In genomic region chr4:2261853-2262144, GRCh38 we compare ENCODE assay signal across 8 cellular contexts. TPM values are rescaled to one million over a fixed set of nuclear protein-coding genes. Genes with fewer than 3 reads are reported as not detected.
DNase-seq lines count a peak whose midpoint lies in the region; ATAC-seq and TF ChIP-seq lines count a peak whose summit lies in the region.

Gene MXD4, minus strand, starts transcription at chr4:2262109. Its CDS starts 129 bp downstream, at chr4:2261980.

- WGBS in SK-N-SH (ENCODE audit: low lambda C conversion rate): no CpG with 5 or more reads among the region's 46 CpGs

- no peak for TF ChIP-seq CTCF in SK-N-SH (IDR thresholded peaks at IDR 0.05)
- TF ChIP-seq CTCF in Peyer's patch (IDR thresholded peaks at IDR 0.05): no peak
- TF ChIP-seq CTCF in neural crest cell (conservative IDR thresholded peaks at IDR 0.05): no peak

- H3K27me3 ChIP-seq in SK-N-SH (ENCODE audit: insufficient read depth): no peaks in the 10 kb centered on the region
- no peaks in the 10 kb centered on the region for H3K27me3 ChIP-seq in Peyer's patch

- H3K79me2 ChIP-seq in SK-N-SH (ENCODE audit: insufficient read depth): peaks cover 36% of the 10 kb centered on the region

- no peak for TF ChIP-seq RAD21 in SK-N-SH (IDR thresholded peaks at IDR 0.05; ENCODE audit: low read length)

- peak within 1 kb of the TSS; percentile 74; the same call in 1 of the 2 replicates for H2AFZ ChIP-seq in SK-N-SH (ENCODE audit: low read depth)

- no peak for DNase-seq in SK-N-SH
- DNase-seq in Peyer's patch: no peak
- no peak for DNase-seq in neural crest cell (ENCODE audit: low read depth, low spot score)
- DNase-seq in epidermal melanocyte (ENCODE audit: insufficient read length, low spot score): no peak

- TF ChIP-seq POLR2A in Peyer's patch (IDR thresholded peaks at IDR 0.05): peak in 1 of 2 donors; percentile 73

- no peaks in the 10 kb centered on the region for H3K27me3 Mint-ChIP-seq in neural crest cell (ENCODE audit: low read depth)

- H3K9me3 Mint-ChIP-seq in neural crest cell: no peaks in the 10 kb centered on the region

- peak within 1 kb of the TSS; percentile 50 for H3K27ac Mint-ChIP-seq in neural crest cell (ENCODE audit: unreplicated experiment)

- peaks cover 0 to 25% of the 10 kb centered on the region in 2 experiments for H3K36me3 ChIP-seq in SK-N-SH (replicated peaks in 1 of 2; ENCODE audit: control insufficient read depth in 1 of 2, insufficient read depth in 2 of 2, low read length in 1 of 2)
- H3K36me3 ChIP-seq in Peyer's patch: peaks cover 0 to 13% (median 0%) of the 10 kb centered on the region in 3 donors

- H3K4me2 ChIP-seq in SK-N-SH: peak within 1 kb of the TSS; percentile 96

- TF ChIP-seq EP300 in SK-N-SH (IDR thresholded peaks at IDR 0.05; ENCODE audit: borderline replicate concordance in 1 of 2, low read depth in 1 of 2, low read length in 1 of 2): no peak

- peaks cover 38% of the 10 kb centered on the region for H4K20me1 ChIP-seq in SK-N-SH (ENCODE audit: insufficient read depth)

- no peaks in the 10 kb centered on the region for H3K9me2 ChIP-seq in SK-N-SH

- CTCF ChIA-PET in SK-N-SH (lab: Yijun Ruan, JAX): interaction anchor here (0.7 to 1.0 kb wide), 2 partner anchors 152 to 153 kb away, joined by 3 read pairs; no protein-coding TSS in a partner anchor

- POLR2A ChIA-PET in SK-N-SH (lab: Yijun Ruan, JAX): interaction anchor here (0.7 to 1.0 kb wide), 4 partner anchors 23 to 625 kb away, joined by 3 read pairs; no protein-coding TSS in a partner anchor

- peak within 1 kb of the TSS; percentile 83 for H3K9ac ChIP-seq in SK-N-SH

- H3K4me1 ChIP-seq in SK-N-SH (ENCODE audit: control insufficient read depth in 1 of 2, insufficient read depth in 2 of 2, low read depth in 1 of 2, low read length in 1 of 2): peaks cover 5 to 66% of the 10 kb centered on the region in 2 experiments; a peak in 2 of 4 replicates
- peaks cover 0 to 55% (median 19%) of the 10 kb centered on the region in 4 donors for H3K4me1 ChIP-seq in Peyer's patch

- no peaks in the 10 kb centered on the region for H3K9me3 ChIP-seq in SK-N-SH
- H3K9me3 ChIP-seq in Peyer's patch: no peaks in the 10 kb centered on the region

- ATAC-seq in SK-N-SH treated with all-trans-retinoic acid at 6 μM for 48 hours: no peak
- no peak for ATAC-seq in esophagus mucosa
- ATAC-seq in GM18517 (IDR thresholded peaks at IDR 0.05; ENCODE audit: unreplicated experiment): no peak
- ATAC-seq in GM19351 (IDR thresholded peaks at IDR 0.05; ENCODE audit: unreplicated experiment): no peak

- H3K27ac ChIP-seq in SK-N-SH (ENCODE audit: low read depth in 2 of 2, low read length in 1 of 2) (peak within 1 kb of the TSS; percentile 81 to 98), Peyer's patch (peak within 1 kb of the TSS; percentile 95 to 99 (median 98))

- no peaks in the 10 kb centered on the region for H3F3A ChIP-seq in SK-N-SH (replicated peaks; ENCODE audit: insufficient read depth)

- H3K4me3 Mint-ChIP-seq in neural crest cell: peak within 1 kb of the TSS; percentile 91

- H3K36me3 Mint-ChIP-seq in neural crest cell (ENCODE audit: low read depth): no peaks in the 10 kb centered on the region

- peak within 1 kb of the TSS; percentile 83 to 87 for H3K4me3 ChIP-seq in SK-N-SH (ENCODE audit: low read depth in 2 of 2, low read length in 1 of 2)
- H3K4me3 ChIP-seq in Peyer's patch: peak within 1 kb of the TSS; percentile 78 to 99 (median 94)

- H3K4me1 Mint-ChIP-seq in neural crest cell: peaks cover 5% of the 10 kb centered on the region

TF ChIP-seq in SK-N-SH, 30 proteins besides CTCF, POLR2A, EP300 and RAD21:
- TF ChIP-seq TAF1 (IDR thresholded peaks at IDR 0.05; ENCODE audit: borderline replicate concordance, low read depth, low read length) (peak; percentile 46; the same call in 1 of the 2 replicates), NFIC (IDR thresholded peaks at IDR 0.05; ENCODE audit: borderline replicate concordance) (no peak)
- TF ChIP-seq, protein P1, sequence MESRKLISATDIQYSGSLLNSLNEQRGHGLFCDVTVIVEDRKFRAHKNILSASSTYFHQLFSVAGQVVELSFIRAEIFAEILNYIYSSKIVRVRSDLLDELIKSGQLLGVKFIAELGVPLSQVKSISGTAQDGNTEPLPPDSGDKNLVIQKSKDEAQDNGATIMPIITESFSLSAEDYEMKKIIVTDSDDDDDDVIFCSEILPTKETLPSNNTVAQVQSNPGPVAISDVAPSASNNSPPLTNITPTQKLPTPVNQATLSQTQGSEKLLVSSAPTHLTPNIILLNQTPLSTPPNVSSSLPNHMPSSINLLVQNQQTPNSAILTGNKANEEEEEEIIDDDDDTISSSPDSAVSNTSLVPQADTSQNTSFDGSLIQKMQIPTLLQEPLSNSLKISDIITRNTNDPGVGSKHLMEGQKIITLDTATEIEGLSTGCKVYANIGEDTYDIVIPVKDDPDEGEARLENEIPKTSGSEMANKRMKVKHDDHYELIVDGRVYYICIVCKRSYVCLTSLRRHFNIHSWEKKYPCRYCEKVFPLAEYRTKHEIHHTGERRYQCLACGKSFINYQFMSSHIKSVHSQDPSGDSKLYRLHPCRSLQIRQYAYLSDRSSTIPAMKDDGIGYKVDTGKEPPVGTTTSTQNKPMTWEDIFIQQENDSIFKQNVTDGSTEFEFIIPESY (IDR thresholded peaks at IDR 0.05; ENCODE audit: borderline replicate concordance, low read depth): no peak
- TF ChIP-seq, protein P2, sequence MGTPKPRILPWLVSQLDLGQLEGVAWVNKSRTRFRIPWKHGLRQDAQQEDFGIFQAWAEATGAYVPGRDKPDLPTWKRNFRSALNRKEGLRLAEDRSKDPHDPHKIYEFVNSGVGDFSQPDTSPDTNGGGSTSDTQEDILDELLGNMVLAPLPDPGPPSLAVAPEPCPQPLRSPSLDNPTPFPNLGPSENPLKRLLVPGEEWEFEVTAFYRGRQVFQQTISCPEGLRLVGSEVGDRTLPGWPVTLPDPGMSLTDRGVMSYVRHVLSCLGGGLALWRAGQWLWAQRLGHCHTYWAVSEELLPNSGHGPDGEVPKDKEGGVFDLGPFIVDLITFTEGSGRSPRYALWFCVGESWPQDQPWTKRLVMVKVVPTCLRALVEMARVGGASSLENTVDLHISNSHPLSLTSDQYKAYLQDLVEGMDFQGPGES (IDR thresholded peaks at IDR 0.05; ENCODE audit: low read depth, low read length): no peak

TF ChIP-seq in SK-N-SH treated with all-trans-retinoic acid at 6 μM for 48 hours, 23 proteins besides CTCF, POLR2A, EP300 and RAD21:
- no peak for TF ChIP-seq SNAI2 (CRISPR knock-in tag; IDR thresholded peaks at IDR 0.05)
- no peak for TF ChIP-seq ISL1 (CRISPR knock-in tag; IDR thresholded peaks at IDR 0.05)
- TF ChIP-seq ZFP3 (CRISPR knock-in tag; IDR thresholded peaks at IDR 0.05): no peak
- no peak for TF ChIP-seq TCF4 (CRISPR knock-in tag; IDR thresholded peaks at IDR 0.05; ENCODE audit: borderline replicate concordance)
- no peak for TF ChIP-seq TOX (CRISPR knock-in tag; IDR thresholded peaks at IDR 0.05; ENCODE audit: borderline replicate concordance)
- no peak for TF ChIP-seq GLIS3 (CRISPR knock-in tag; IDR thresholded peaks at IDR 0.05)

RNA-seq across cellular contexts. Expression of gene MXD4, which starts in this region (rescaled TPM):
- 38.6 and 42.2 TPM in 2 replicates for polyA plus RNA-seq in SK-N-SH (2012; rRNA removed)
- 17.3 and 28.2 TPM in 2 replicates for polyA plus RNA-seq in SK-N-SH (2012; cell fraction: cytosol; rRNA removed)
- polyA plus RNA-seq in SK-N-SH (2012; cell fraction: nucleus; rRNA removed): 58.8 and 62.0 TPM in 2 replicates
- total RNA-seq in Peyer's patch (10 to 100 TPM; 28.9 to 52.5 (median 44.0) TPM), esophagus mucosa (21.1 TPM), neural crest cell (47.1 and 54.3 TPM in 2 replicates)
